Comparison of ENCODE assay signal across 1 cellular context in genomic region chr5:82092-82491, GRCh38.
TF ChIP-seq lines count a peak whose summit lies in the region.

No MANE protein-coding gene starts in this region.

TF ChIP-seq in WTC11, 78 proteins besides CTCF, POLR2A, EP300 and RAD21 (continued from another document):
- TF ChIP-seq ZSCAN18 (CRISPR knock-in tag; IDR thresholded peaks at IDR 0.05) (no peak), ARID4B (CRISPR knock-in tag; IDR thresholded peaks at IDR 0.05; ENCODE audit: borderline replicate concordance) (no peak), OVOL2 (CRISPR knock-in tag; IDR thresholded peaks at IDR 0.05; ENCODE audit: borderline replicate concordance) (no peak), ATF6 (CRISPR knock-in tag; IDR thresholded peaks at IDR 0.05) (no peak), ZMAT4 (CRISPR knock-in tag; IDR thresholded peaks at IDR 0.05) (no peak), ELF4 (CRISPR knock-in tag; IDR thresholded peaks at IDR 0.05; ENCODE audit: low read depth) (no peak)
